ENCODE assay signal across 33 cellular contexts in the genomic region with DNA sequence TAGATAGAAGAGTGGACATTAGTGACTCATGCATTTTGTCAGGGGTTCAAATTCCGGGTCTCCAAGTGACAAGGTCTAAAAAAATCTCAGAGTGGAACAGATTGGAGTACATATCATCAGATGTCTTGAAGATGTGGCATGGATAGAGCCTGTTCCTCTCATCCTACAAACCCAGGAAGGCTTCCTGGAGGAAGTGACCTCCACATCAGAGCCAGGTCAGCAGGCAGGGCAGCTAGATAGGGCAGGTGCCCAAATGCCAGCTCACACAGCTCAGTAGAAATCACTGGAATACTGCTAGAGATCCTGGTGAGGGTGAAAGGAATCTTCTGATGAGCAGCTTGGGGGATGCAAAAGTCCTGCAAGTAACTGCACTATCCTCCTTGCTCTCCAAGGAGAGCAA.
A peak's percentile ranks its signal among the peaks of the same experiment; 100 is the strongest.
DNase-seq lines count a peak whose midpoint lies in the region; ATAC-seq, FAIRE-seq and TF ChIP-seq lines count a peak whose summit lies in the region.
"Had no signal": no experiment of that assay in that cellular context is flagged by ENCODE, and none has a peak within 500 bp of the region (broad histone marks: within the 10 kb centered on the region; RNA-seq: fewer than 3 reads in every experiment).

No MANE protein-coding gene starts in this region.

- H3K4me2 ChIP-seq in HepG2 (ENCODE audit: low read depth, low read length), result no peak overlapping the region
- H3K4me2 ChIP-seq in A549, result no peak overlapping the region
- H3K4me2 ChIP-seq in K562 (ENCODE audit: insufficient read depth, low read length), result no peak overlapping the region
- H3K4me2 ChIP-seq in neuronal stem cell (ENCODE audit: insufficient read depth, low read length, poor library complexity, severe bottlenecking), result no peak overlapping the region
- H3K4me2 ChIP-seq: BLaER1; BLaER1 treated with 17β-estradiol and CSF1 and Interleukin-3, amounts not matched to agents 10 nM and 100 nM had no signal

- TF ChIP-seq EP300 in HepG2 (IDR thresholded peaks at IDR 0.05; ENCODE audit: low read depth in 2 of 2, low read length in 2 of 2), result no peak
- TF ChIP-seq EP300 in HepG2 (CRISPR knock-in tag; IDR thresholded peaks at IDR 0.05; ENCODE audit: borderline replicate concordance), result no peak
- no peak for TF ChIP-seq EP300 in A549 (IDR thresholded peaks at IDR 0.05)
- no peak for TF ChIP-seq EP300 in K562 (IDR thresholded peaks at IDR 0.05; ENCODE audit: low read length)

- POLR2A ChIA-PET in HepG2 (lab: Yijun Ruan, JAX) (no interaction called here), A549 (lab: Yijun Ruan, JAX) (no interaction called here), K562 (lab: Yijun Ruan, JAX) (no interaction called here)

- no peaks in the 10 kb centered on the region for H3K9me1 ChIP-seq in K562 (ENCODE audit: control insufficient read depth, insufficient read depth, low read length)

- H2BK5ac ChIP-seq in neuronal stem cell (ENCODE audit: low read length), result no peak overlapping the region

- CTCF ChIA-PET in HepG2 (lab: Yijun Ruan, JAX; ENCODE audit: low intra/inter-chr PET ratio, low total read pairs), result interaction anchor here (2.0 kb wide), 1 partner anchor 183 kb away, joined by 8 read pairs; no protein-coding TSS in a partner anchor
- CTCF ChIA-PET in A549 (lab: Yijun Ruan, JAX), result interaction anchor here (0.5 to 6.1 kb wide), 24 partner anchors 8 to 411 kb away, joined by 3 to 64 read pairs (median 5); a partner anchor contains a TSS
- CTCF ChIA-PET in K562 (lab: Yijun Ruan, JAX; ENCODE audit: low intra/inter-chr PET ratio), result no interaction called here

- H3K27me3 ChIP-seq in HepG2 (ENCODE audit: control insufficient read depth in 1 of 2, insufficient read depth in 2 of 2, low read length in 2 of 2) (peaks cover 4 to 38% of the 10 kb centered on the region in 2 experiments; a peak in 4 of 5 replicates), right lobe of liver (no peaks in the 10 kb centered on the region), K562 (ENCODE audit: control insufficient read depth in 2 of 2, insufficient read depth in 2 of 2, low read length in 2 of 2) (peaks cover 0 to 21% of the 10 kb centered on the region in 2 experiments; a peak in 2 of 5 replicates), neuronal stem cell (ENCODE audit: control insufficient read depth in 3 of 3, insufficient read depth in 3 of 3, low read depth in 1 of 3, low read length in 3 of 3) (peaks cover 0 to 3% (median 0%) of the 10 kb centered on the region in 3 experiments)
- H3K27me3 ChIP-seq: BE2C; BLaER1 treated with 17β-estradiol and CSF1 and Interleukin-3, amounts not matched to agents 10 nM and 100 nM had no signal

- H4K20me1 ChIP-seq in HepG2 (ENCODE audit: insufficient read depth, low read length) (no peaks in the 10 kb centered on the region), K562 (replicated peaks; ENCODE audit: control insufficient read depth, insufficient read depth, low read length) (no peaks in the 10 kb centered on the region)
- H4K20me1 ChIP-seq: BLaER1; BLaER1 treated with 17β-estradiol and CSF1 and Interleukin-3, amounts not matched to agents 10 nM and 100 nM had no signal

- H2AFZ ChIP-seq in HepG2 (ENCODE audit: low read length) (no peak overlapping the region), K562 (ENCODE audit: low read depth, low read length) (no peak overlapping the region), neuronal stem cell (ENCODE audit: low read length) (no peak overlapping the region)

- H3K4me1 ChIP-seq in HepG2 (ENCODE audit: insufficient read depth, low read length) (no peaks in the 10 kb centered on the region), right lobe of liver (no peaks in the 10 kb centered on the region), A549 (peaks cover 6% of the 10 kb centered on the region; the same call in 1 of the 3 replicates), K562 (replicated peaks in 1 of 2; ENCODE audit: control insufficient read depth in 2 of 2, insufficient read depth in 2 of 2, low read length in 2 of 2) (no peaks in the 10 kb centered on the region), neuronal stem cell (ENCODE audit: control insufficient read depth in 2 of 2, insufficient read depth in 1 of 2, low read depth in 1 of 2, low read length in 2 of 2) (no peaks in the 10 kb centered on the region)
- H3K4me1 ChIP-seq: Caco-2 had no signal

- no peak overlapping the region for H3K4ac ChIP-seq in neuronal stem cell (ENCODE audit: low read length)

- no peak overlapping the region for H3K27ac ChIP-seq in HepG2 (ENCODE audit: extremely low read length, insufficient read depth, low read length)
- H3K27ac ChIP-seq in right lobe of liver, result no peak overlapping the region
- H3K27ac ChIP-seq in A549, result peak overlapping the region; percentile 2 to 37; a peak in 1 of 6 replicates
- H3K27ac ChIP-seq in K562 (ENCODE audit: extremely low read depth, low read depth, low read length), result no peak overlapping the region
- H3K27ac ChIP-seq in neuronal stem cell (replicated peaks; ENCODE audit: low read length), result no peak overlapping the region
- H3K27ac ChIP-seq: 22Rv1; BLaER1; BLaER1 treated with 17β-estradiol and CSF1 and Interleukin-3, amounts not matched to agents 10 nM and 100 nM; C4-2B had no signal

- TF ChIP-seq RAD21 in HepG2 (CRISPR knock-in tag; IDR thresholded peaks at IDR 0.05) (no peak), A549 (conservative IDR thresholded peaks at IDR 0.05 in 1 of 2, IDR thresholded peaks at IDR 0.05 in 1 of 2) (no peak), K562 (CRISPR knock-in tag; conservative IDR thresholded peaks at IDR 0.05 in 1 of 2, IDR thresholded peaks at IDR 0.05 in 1 of 2) (no peak)

- WGBS in HepG2 (ENCODE audit: low lambda C conversion rate), result 4% methylated on average over 1 of the region's 1 CpG
- 40% methylated on average over 1 of the region's 1 CpG for WGBS in right lobe of liver (ENCODE audit: insufficient coverage, low coverage, low lambda C conversion rate, missing lambda C conversion rate)
- WGBS in A549 (ENCODE audit: missing lambda C conversion rate), result 14% methylated on average over 1 of the region's 1 CpG
- 0% methylated on average over 1 of the region's 1 CpG for WGBS in K562 (ENCODE audit: insufficient coverage, low coverage, missing lambda C conversion rate)
- no CpG with 5 or more reads among the region's 1 CpG for WGBS in neuronal stem cell (ENCODE audit: extremely low coverage in 2 of 2, insufficient read length in 2 of 2, insufficient replicate concordance in 1 of 2), 2 donors

- H3K4me3 ChIP-seq in HepG2 (replicated peaks in 1 of 3; ENCODE audit: insufficient read depth in 1 of 3, low read depth in 2 of 3, low read length in 3 of 3) (no peak overlapping the region), right lobe of liver (no peak overlapping the region), A549 (no peak overlapping the region), K562 (no peak overlapping the region), neuronal stem cell (ENCODE audit: low read length in 2 of 2) (no peak overlapping the region)
- H3K4me3 ChIP-seq: BLaER1; BLaER1 treated with 17β-estradiol and CSF1 and Interleukin-3, amounts not matched to agents 10 nM and 100 nM had no signal

- BruUV-seq in HepG2 (replicated peaks; lab: Mats Ljungman, UMichigan) (no TSS peak), K562 (replicated peaks; lab: Mats Ljungman, UMichigan) (no TSS peak)

- H2BK120ac ChIP-seq in neuronal stem cell (ENCODE audit: low read depth, low read length), result no peak overlapping the region

- H3K79me1 ChIP-seq in neuronal stem cell (ENCODE audit: low read depth, low read length), result no peaks in the 10 kb centered on the region

- no peak overlapping the region for H3K14ac ChIP-seq in neuronal stem cell (ENCODE audit: low read length)

- H3K23ac ChIP-seq in neuronal stem cell (ENCODE audit: low read depth, low read length, poor library complexity), result no peak overlapping the region

- H3K36me3 ChIP-seq in HepG2 (replicated peaks in 1 of 2; ENCODE audit: control insufficient read depth in 1 of 2, insufficient read depth in 2 of 2, low read length in 2 of 2) (no peaks in the 10 kb centered on the region), right lobe of liver (no peaks in the 10 kb centered on the region), K562 (ENCODE audit: control insufficient read depth, insufficient read depth, low read length) (no peaks in the 10 kb centered on the region), neuronal stem cell (replicated peaks in 1 of 2; ENCODE audit: control insufficient read depth in 2 of 2, insufficient read depth in 2 of 2, low read length in 2 of 2) (no peaks in the 10 kb centered on the region)
- H3K36me3 ChIP-seq: BE2C, BLaER1 had no signal

- no peaks in the 10 kb centered on the region for H3K9me3 ChIP-seq in HepG2 (ENCODE audit: low read length)
- H3K9me3 ChIP-seq in right lobe of liver, result no peaks in the 10 kb centered on the region
- no peaks in the 10 kb centered on the region for H3K9me3 ChIP-seq in A549
- no peaks in the 10 kb centered on the region for H3K9me3 ChIP-seq in K562 (replicated peaks; ENCODE audit: control insufficient read depth, insufficient read depth, low read depth, low read length)
- H3K9me3 ChIP-seq in neuronal stem cell (replicated peaks in 1 of 2; ENCODE audit: control insufficient read depth in 2 of 2, insufficient read depth in 1 of 2, low read depth in 1 of 2, low read length in 2 of 2), result no peaks in the 10 kb centered on the region
- H3K9me3 ChIP-seq: BE2C, Caco-2 had no signal

- no peak overlapping the region for H2BK12ac ChIP-seq in neuronal stem cell (ENCODE audit: low read length)

- intact Hi-C loops in HepG2 (cut with micrococcal nuclease; ENCODE audit: unreplicated experiment) (loop anchor here (1.0 kb wide), 1 partner anchor 184 kb away; no protein-coding TSS in a partner anchor), right lobe of liver (cut with DNase I) (no loop called here), K562 (cut with micrococcal nuclease) (no loop called here), Right ventricle myocardium inferior (cut with DNase I) (loop anchor here (5.0 kb wide), 1 partner anchor 184 kb away; no protein-coding TSS in a partner anchor)

- no peak for ATAC-seq in HepG2
- ATAC-seq in right lobe of liver, result no peak
- ATAC-seq in A549, result no peak
- ATAC-seq in K562, result no peak
- ATAC-seq in Right ventricle myocardium inferior, result no peak
- ATAC-seq in GM21526 (IDR thresholded peaks at IDR 0.05; ENCODE audit: low FRiP score, unreplicated experiment), result no peak
- ATAC-seq: CD8-positive, alpha-beta T cell had no signal

- in situ Hi-C loops in HepG2 (cut with HindIII; ENCODE audit: extremely low pct_ligation_motif_present, low pct_unique_long_range_greater_than_20kb) (loop anchor here (5.0 kb wide), 1 partner anchor 184 kb away; no protein-coding TSS in a partner anchor), K562 (cut with MboI) (no loop called here)

- TF ChIP-seq POLR2A in HepG2 (IDR thresholded peaks at IDR 0.05; ENCODE audit: insufficient read depth in 1 of 2, low read depth in 2 of 2, low read length in 2 of 2) (no peak), right lobe of liver (IDR thresholded peaks at IDR 0.05) (no peak), A549 (IDR thresholded peaks at IDR 0.05; ENCODE audit: low read length) (no peak), K562 (conservative IDR thresholded peaks at IDR 0.05) (no peak)

- H3K9ac ChIP-seq in HepG2 (ENCODE audit: insufficient read depth, low read depth, low read length) (no peak overlapping the region), K562 (ENCODE audit: insufficient read depth in 1 of 2, low read depth in 2 of 2, low read length in 2 of 2) (no peak overlapping the region), neuronal stem cell (ENCODE audit: low read depth, low read length, poor library complexity) (no peak overlapping the region)
- H3K9ac ChIP-seq: BLaER1; BLaER1 treated with 17β-estradiol and CSF1 and Interleukin-3, amounts not matched to agents 10 nM and 100 nM had no signal

- TF ChIP-seq CTCF in HepG2 (CRISPR knock-in tag; IDR thresholded peaks at IDR 0.05) (no peak), right lobe of liver (IDR thresholded peaks at IDR 0.05) (no peak), A549 (IDR thresholded peaks at IDR 0.05) (no peak), K562 (IDR thresholded peaks at IDR 0.05 in 2 of 3, conservative IDR thresholded peaks at IDR 0.05 in 1 of 3; ENCODE audit: insufficient read depth in 2 of 3, low read depth in 1 of 3, low read length in 3 of 3) (no peak)

- H3K18ac ChIP-seq in neuronal stem cell (ENCODE audit: low read length), result no peak overlapping the region

- FAIRE-seq in HepG2 (lab: Jason Lieb, UNC) (no peak), A549 (lab: Jason Lieb, UNC) (no peak), K562 (lab: Jason Lieb, UNC) (no peak)
- FAIRE-seq: A204.1, D721Med had no signal

- peak overlapping the region; percentile 30 for H2BK15ac ChIP-seq in neuronal stem cell (ENCODE audit: low read length)

- H3K79me2 ChIP-seq in HepG2 (ENCODE audit: insufficient read depth, low read length), result no peaks in the 10 kb centered on the region
- no peaks in the 10 kb centered on the region for H3K79me2 ChIP-seq in K562 (ENCODE audit: control insufficient read depth, insufficient read depth, low read length)

- H4K8ac ChIP-seq in neuronal stem cell (ENCODE audit: low read depth, low read length), result no peak overlapping the region

- H4K91ac ChIP-seq in neuronal stem cell (ENCODE audit: low read depth, low read length, poor library complexity), result no peak overlapping the region

- no peak for DNase-seq in HepG2 (ENCODE audit: low spot score)
- DNase-seq in right lobe of liver, result no peak
- no peak for DNase-seq in A549 (ENCODE audit: low read depth in 1 of 2, low spot score in 1 of 2)
- DNase-seq in K562 (ENCODE audit: extremely low read depth in 1 of 4, low spot score in 3 of 4), result no peak
- no peak for DNase-seq in neuronal stem cell (ENCODE audit: low spot score)
- DNase-seq in activated CD4-positive, alpha-beta T cell treated with anti-CD3 and anti-CD28 coated beads for 1 hour, result no peak
- no peak for DNase-seq in Right ventricle myocardium inferior (ENCODE audit: missing footprints)
- DNase-seq: 8988T; ACHN; AML-193; BE2C; Caco-2; Calu3; CD4-positive, alpha-beta memory T cell; CD4-positive, alpha-beta T cell; CD4-positive, CD25-positive, alpha-beta regulatory T cell; CD8-positive, alpha-beta memory T cell; CD8-positive, alpha-beta T cell; COR-L47; DMS 273 treated with DMSO at 0.1 percent for 48 hours; DMS153; DMS53; DMS79; DMS79 treated with DMSO at 0.1 percent for 48 hours; DND-41; EL had no signal

- peak overlapping the region; percentile 45 for H2AK5ac ChIP-seq in neuronal stem cell (ENCODE audit: low read depth, low read length)

Comparison
In these comparisons a context has a peak if more than half of its experiments do, and no peak if none do; other contexts are left out.
1. intact Hi-C loops: an anchor here in HepG2 (1.0 kb wide) and Right ventricle myocardium inferior (5.0 kb wide); none called in right lobe of liver and K562.
2. H3K27ac ChIP-seq: peak in A549 (2 of 2); none in HepG2 (single experiment), right lobe of liver (0 of 3), K562 (single experiment) and neuronal stem cell (single experiment).